ENCODE assay signal across 8 cellular contexts in genomic region chr7:103148994-103149807, GRCh38.
DNase-seq lines count a peak whose midpoint lies in the region; FAIRE-seq and TF ChIP-seq lines count a peak whose summit lies in the region.

TSS of gene NAPEPLD (minus strand) at chr7:103149099. CDS start at chr7:103128776, 20,323 bp downstream.

- H4K20me1 ChIP-seq in Loucy (ENCODE audit: insufficient read depth, low read length, poor library complexity, severe bottlenecking) = peaks cover 3% of the 10 kb centered on the region

- TF ChIP-seq CTCF in Loucy (conservative IDR thresholded peaks at IDR 0.05; ENCODE audit: low read length) (no peak), foreskin fibroblast (IDR thresholded peaks at IDR 0.05; ENCODE audit: low read depth, low read length) (no peak)

- DNase-seq in H54 (ENCODE audit: insufficient read length, low spot score) = peak; percentile 83
- peak; percentile 79 to 80 for DNase-seq in SHP77 (lab: John Stamatoyannopoulos, UW)
- peak; percentile 59 for DNase-seq in activated gamma-delta T cell treated with Interleukin-2 at 50 U/mL for 16 hours
- peak; percentile 90 to 97 for DNase-seq in foreskin fibroblast

- no peaks in the 10 kb centered on the region for H3K36me3 ChIP-seq in ES-I3 (ENCODE audit: insufficient read depth, low read length)
- no peaks in the 10 kb centered on the region for H3K36me3 ChIP-seq in Loucy (ENCODE audit: insufficient read depth, low read length)
- no peaks in the 10 kb centered on the region for H3K36me3 ChIP-seq in neuron (ENCODE audit: insufficient read depth, low read length)
- no peaks in the 10 kb centered on the region for H3K36me3 ChIP-seq in stomach smooth muscle (ENCODE audit: control insufficient read depth in 2 of 2, insufficient read depth in 2 of 2, low read length in 2 of 2)

- H3K9me3 ChIP-seq in ES-I3 (ENCODE audit: control insufficient read depth, insufficient read depth, low read length) (no peaks in the 10 kb centered on the region), Loucy (ENCODE audit: insufficient read depth, low read depth, low read length) (no peaks in the 10 kb centered on the region), neuron (ENCODE audit: low read length) (no peaks in the 10 kb centered on the region), stomach smooth muscle (ENCODE audit: control insufficient read depth in 2 of 2, low read length in 2 of 2) (no peaks in the 10 kb centered on the region)

- peaks cover 22% of the 10 kb centered on the region for H3K79me2 ChIP-seq in Loucy (ENCODE audit: insufficient read depth, low read length)

- peak within 1 kb of the TSS; percentile 83 for H3K4me2 ChIP-seq in Loucy (ENCODE audit: low read depth, low read length, poor library complexity, severe bottlenecking)

- peak within 1 kb of the TSS; percentile 86 for H3K27ac ChIP-seq in stomach smooth muscle (ENCODE audit: low read length)

- peak; percentile 81 for TF ChIP-seq POLR2A in H54 (IDR thresholded peaks at IDR 0.05; ENCODE audit: low read depth, low read length)

- H2AFZ ChIP-seq in Loucy (ENCODE audit: low read length) (peak within 1 kb of the TSS; percentile 94), neuron (ENCODE audit: low read depth, low read length) (peak within 1 kb of the TSS; percentile 99)

- peak within 1 kb of the TSS; percentile 83 for H3K4me3 ChIP-seq in Loucy (ENCODE audit: low read length, poor library complexity, severe bottlenecking)
- H3K4me3 ChIP-seq in foreskin fibroblast (ENCODE audit: low read depth in 1 of 2, low read length in 2 of 2) = peak within 1 kb of the TSS; percentile 89 to 90
- peak within 1 kb of the TSS; percentile 97 for H3K4me3 ChIP-seq in neuron (ENCODE audit: low read length)
- H3K4me3 ChIP-seq in stomach smooth muscle (ENCODE audit: low read length in 2 of 2) = peak within 1 kb of the TSS; percentile 64 to 92

- no peak for FAIRE-seq in H54 (lab: Jason Lieb, UNC)

- H3F3A ChIP-seq in Loucy (ENCODE audit: low read depth) = 0 out of 2 replicates have a peak, but pooled peaks cover 3% of the 10 kb centered on the region

- no peaks in the 10 kb centered on the region for H3K9me2 ChIP-seq in Loucy (replicated peaks; ENCODE audit: low read depth, low read length)

- H3K9ac ChIP-seq in ES-I3 (ENCODE audit: low read depth, low read length) (peak within 1 kb of the TSS; percentile 93), Loucy (ENCODE audit: low read depth, low read length, poor library complexity, severe bottlenecking) (peak within 1 kb of the TSS; percentile 80), stomach smooth muscle (ENCODE audit: low read length in 2 of 2) (peak within 1 kb of the TSS; percentile 86 to 87)

- H3K4me1 ChIP-seq in ES-I3 (ENCODE audit: insufficient read depth, low read length) (no peaks in the 10 kb centered on the region), Loucy (ENCODE audit: insufficient read depth, low read length, poor library complexity, severe bottlenecking) (peaks cover 35% of the 10 kb centered on the region), neuron (ENCODE audit: insufficient read depth, low read length) (peaks cover 20% of the 10 kb centered on the region), stomach smooth muscle (ENCODE audit: control insufficient read depth, insufficient read depth, low read length) (peaks cover 4% of the 10 kb centered on the region)

- peaks cover 8% of the 10 kb centered on the region for H3K27me3 ChIP-seq in Loucy (ENCODE audit: insufficient read depth, low read length, poor library complexity, severe bottlenecking)
- no peaks in the 10 kb centered on the region for H3K27me3 ChIP-seq in neuron (ENCODE audit: insufficient read depth, low read length)
- no peaks in the 10 kb centered on the region for H3K27me3 ChIP-seq in stomach smooth muscle (ENCODE audit: control insufficient read depth in 1 of 2, insufficient read depth in 2 of 2, low read length in 2 of 2)

Comparison
In these comparisons a context has a peak if more than half of its experiments do, and no peak if none do; other contexts are left out.
1. Peak in every context shown above with its lines: DNase-seq, H3K4me3 ChIP-seq and H3K27ac ChIP-seq.